14 cellular contexts compared by ENCODE assay signal in the genomic region with DNA sequence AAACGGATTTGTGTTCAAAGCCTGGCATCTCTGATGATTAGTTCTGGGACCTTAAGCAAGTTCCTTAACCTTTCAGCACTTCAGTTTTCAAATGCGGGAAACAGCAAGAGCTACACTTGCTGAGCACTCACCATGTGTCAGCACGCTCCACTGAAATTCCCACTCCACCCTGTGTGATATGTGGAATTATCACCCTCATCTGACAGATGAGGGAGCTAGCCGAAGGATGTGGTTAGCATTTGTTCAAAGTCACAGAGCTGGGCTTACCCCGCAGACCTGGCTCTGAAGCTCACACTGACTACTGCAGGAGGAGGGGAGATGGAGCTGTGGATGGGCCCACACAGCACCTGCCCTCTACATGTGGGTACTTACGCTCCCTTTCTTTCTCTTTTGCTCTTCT. TPM values are rescaled to one million over a fixed set of nuclear protein-coding genes. Genes with fewer than 3 reads are reported as not detected.
DNase-seq lines count a peak whose midpoint lies in the region; ATAC-seq and TF ChIP-seq lines count a peak whose summit lies in the region.
"Had no signal": no experiment of that assay in that cellular context is flagged by ENCODE, and none has a peak within 500 bp of the region (broad histone marks: within the 10 kb centered on the region; RNA-seq: fewer than 3 reads in every experiment).

No MANE protein-coding gene starts in this region.

- H3K27ac Mint-ChIP-seq in central memory CD8-positive, alpha-beta T cell (ENCODE audit: low read depth): peak overlapping the region; percentile 83

- TF ChIP-seq CTCF in transverse colon (IDR thresholded peaks at IDR 0.05): no peak

- no peak overlapping the region for H3K27ac ChIP-seq in transverse colon
- H3K27ac ChIP-seq: right atrium auricular region, stomach had no signal

- H3K4me1 ChIP-seq in transverse colon: peaks cover 0 to 13% (median 2%) of the 10 kb centered on the region in 4 donors
- H3K4me1 ChIP-seq: right atrium auricular region had no signal

- ATAC-seq in central memory CD8-positive, alpha-beta T cell (replicated peaks; ENCODE audit: extremely low read depth, poor library complexity, severe bottlenecking): peak; percentile 25

- TF ChIP-seq EP300 in transverse colon (IDR thresholded peaks at IDR 0.05; ENCODE audit: low read depth): no peak

- H3K9me3 ChIP-seq in transverse colon: no peaks in the 10 kb centered on the region
- H3K9me3 ChIP-seq: right atrium auricular region, stomach had no signal

- intact Hi-C loops in transverse colon (cut with DNase I; ENCODE audit: low total_unique reads): no loop called here

- H3K9me3 Mint-ChIP-seq in central memory CD8-positive, alpha-beta T cell: no peaks in the 10 kb centered on the region

- no peaks in the 10 kb centered on the region for H3K27me3 ChIP-seq in transverse colon
- H3K27me3 ChIP-seq: right atrium auricular region, stomach had no signal

- peak overlapping the region; percentile 40 for H3K4me3 Mint-ChIP-seq in central memory CD8-positive, alpha-beta T cell

- no peaks in the 10 kb centered on the region for H3K27me3 Mint-ChIP-seq in central memory CD8-positive, alpha-beta T cell

- H3K36me3 ChIP-seq in transverse colon: no peaks in the 10 kb centered on the region
- H3K36me3 ChIP-seq: right atrium auricular region, stomach had no signal

- H3K4me1 Mint-ChIP-seq in central memory CD8-positive, alpha-beta T cell: peaks cover 68% of the 10 kb centered on the region

- H3K4me3 ChIP-seq in transverse colon: no peak overlapping the region
- H3K4me3 ChIP-seq: right atrium auricular region, stomach had no signal

- in situ Hi-C loops in transverse colon (cut with MboI; ENCODE audit: low pct_ligation_motif_present in 1 of 4, low pct_unique_long_range_greater_than_20kb in 1 of 4, low sequenced_read_pairs in 3 of 4): no loop called here

- peak; percentile 49 for DNase-seq in stimulated activated CD4-positive, alpha-beta T cell treated with anti-CD3 and anti-CD28 coated beads, Interleukin-15, amount 100 ng/mL, for 24 hours
- DNase-seq in stimulated activated CD4-positive, alpha-beta T cell treated with anti-CD3 and anti-CD28 coated beads, Interleukin-2, amount 100 ng/mL, for 24 hours: no peak
- peak; percentile 65 for DNase-seq in activated CD8-positive, alpha-beta memory T cell treated with anti-CD3 and anti-CD28 coated beads, Interleukin-2, amount 50 U/mL, for 48 hours
- DNase-seq in central memory CD8-positive, alpha-beta T cell (ENCODE audit: low spot score in 2 of 2): no peak
- DNase-seq in transverse colon: peak; percentile 10
- DNase-seq in NCI-H2196 (lab: John Stamatoyannopoulos, UW; ENCODE audit: unreplicated experiment): no peak
- DNase-seq in SKM-1 treated with dmso at 0.1 percent for 144 hours (lab: John Stamatoyannopoulos, UW; ENCODE audit: unreplicated experiment): no peak
- DNase-seq in NCI-H2029 treated with DMSO at 0.1 percent for 48 hours (lab: John Stamatoyannopoulos, UW): no peak
- DNase-seq: GOT3, NCI-H2171 treated with DMSO at 0.1 percent for 48 hours, SHP77, stomach had no signal

- TF ChIP-seq POLR2A in transverse colon (IDR thresholded peaks at IDR 0.05): no peak

- 86 to 100% methylated on average over 1 to 6 of the region's 6 CpGs for WGBS in transverse colon (ENCODE audit: low coverage in 1 of 2), 2 donors

- H3K36me3 Mint-ChIP-seq in central memory CD8-positive, alpha-beta T cell (ENCODE audit: insufficient read depth): peaks cover 5% of the 10 kb centered on the region

RNA-seq across cellular contexts. Expression of a gene that starts 29.1 kb away (rescaled TPM):
- total RNA-seq in transverse colon: 1 to 10 TPM in 2 of 4 donors, not detected in 2; 1.2 to 3.3 TPM
- total RNA-seq: fibroblast of villous mesenchyme had no signal

Comparison
In these comparisons a context has a peak if more than half of its experiments do, and no peak if none do; other contexts are left out.
1. DNase-seq: peak in stimulated activated CD4-positive, alpha-beta T cell treated with anti-CD3 and anti-CD28 coated beads, Interleukin-15, amount 100 ng/mL, for 24 hours (single experiment), activated CD8-positive, alpha-beta memory T cell treated with anti-CD3 and anti-CD28 coated beads, Interleukin-2, amount 50 U/mL, for 48 hours (single experiment) and transverse colon (single experiment); none in stimulated activated CD4-positive, alpha-beta T cell treated with anti-CD3 and anti-CD28 coated beads, Interleukin-2, amount 100 ng/mL, for 24 hours (0 of 2), central memory CD8-positive, alpha-beta T cell (0 of 2), NCI-H2196 (single experiment), SKM-1 treated with dmso at 0.1 percent for 144 hours (single experiment) and NCI-H2029 treated with DMSO at 0.1 percent for 48 hours (single experiment).